13 cellular contexts compared by ENCODE assay signal in the genomic region with DNA sequence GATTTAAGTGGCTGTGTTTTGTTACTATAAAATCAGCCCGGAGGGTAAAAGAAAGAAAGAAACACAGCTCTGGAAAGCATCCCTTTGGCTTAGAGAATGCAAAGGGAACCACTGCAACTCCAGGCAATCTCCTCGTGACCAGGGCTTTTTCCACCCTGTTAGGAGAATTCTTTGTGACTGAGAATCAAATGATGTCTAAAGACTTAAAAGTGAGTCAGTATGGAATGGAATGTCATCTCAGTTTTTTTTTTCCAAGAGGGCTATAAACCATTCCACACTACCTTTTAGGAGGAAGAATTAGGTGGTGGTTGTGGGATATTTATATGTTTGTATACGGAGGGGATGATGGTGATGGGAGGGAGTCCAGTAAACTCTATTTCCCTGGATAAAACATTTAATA.
DNase-seq lines count a peak whose midpoint lies in the region; ATAC-seq, FAIRE-seq and TF ChIP-seq lines count a peak whose summit lies in the region.
"Had no signal": no experiment of that assay in that cellular context is flagged by ENCODE, and none has a peak within 500 bp of the region (broad histone marks: within the 10 kb centered on the region; RNA-seq: fewer than 3 reads in every experiment).

No MANE protein-coding gene starts in this region.

- H3K27ac ChIP-seq in astrocyte (ENCODE audit: low read depth, low read length) (peak overlapping the region; percentile 96), hepatocyte (peak overlapping the region; percentile 68), thoracic aorta (peak overlapping the region; percentile 89 to 90)

- H3K36me3 Mint-ChIP-seq in astrocyte (ENCODE audit: low read depth, unreplicated experiment), result no peaks in the 10 kb centered on the region
- H3K36me3 Mint-ChIP-seq in activated T-cell treated with anti-CD3 and anti-CD28 coated beads, Interleukin-2, amount 50 U/mL, for 24 hours (ENCODE audit: low read depth), result no peaks in the 10 kb centered on the region
- H3K36me3 Mint-ChIP-seq: stimulated activated naive B cell treated with anti-CD40 and anti-IgM and Interleukin-4, amounts not matched to agents 10 μg/mL and 1 μg/mL and 100 μg/mL, for 72 hours had no signal

- peaks cover 17% of the 10 kb centered on the region for H3K4me1 ChIP-seq in astrocyte (ENCODE audit: insufficient read depth, low read length)
- peaks cover 10% of the 10 kb centered on the region for H3K4me1 ChIP-seq in hepatocyte (ENCODE audit: insufficient read depth)
- H3K4me1 ChIP-seq in thoracic aorta (ENCODE audit: control insufficient read depth in 1 of 2, low read depth in 2 of 2), result peaks cover 4 to 39% of the 10 kb centered on the region in 2 donors

- H3K4me3 Mint-ChIP-seq in astrocyte (ENCODE audit: unreplicated experiment), result no peak overlapping the region
- no peak overlapping the region for H3K4me3 Mint-ChIP-seq in activated T-cell treated with anti-CD3 and anti-CD28 coated beads, Interleukin-2, amount 50 U/mL, for 24 hours
- H3K4me3 Mint-ChIP-seq: H9; stimulated activated naive B cell treated with anti-CD40 and anti-IgM and Interleukin-4, amounts not matched to agents 10 μg/mL and 1 μg/mL and 100 μg/mL, for 72 hours had no signal

- H3K9me3 Mint-ChIP-seq in astrocyte (ENCODE audit: unreplicated experiment), result peaks cover 3% of the 10 kb centered on the region
- H3K9me3 Mint-ChIP-seq in activated T-cell treated with anti-CD3 and anti-CD28 coated beads, Interleukin-2, amount 50 U/mL, for 24 hours, result no peaks in the 10 kb centered on the region
- H3K9me3 Mint-ChIP-seq: H9; stimulated activated naive B cell treated with anti-CD40 and anti-IgM and Interleukin-4, amounts not matched to agents 10 μg/mL and 1 μg/mL and 100 μg/mL, for 72 hours had no signal

- no peaks in the 10 kb centered on the region for H3K27me3 Mint-ChIP-seq in astrocyte (ENCODE audit: low read depth, unreplicated experiment)
- no peaks in the 10 kb centered on the region for H3K27me3 Mint-ChIP-seq in activated T-cell treated with anti-CD3 and anti-CD28 coated beads, Interleukin-2, amount 50 U/mL, for 24 hours

- H3K27ac Mint-ChIP-seq in astrocyte (ENCODE audit: unreplicated experiment), result peak overlapping the region; percentile 79
- H3K27ac Mint-ChIP-seq in activated T-cell treated with anti-CD3 and anti-CD28 coated beads, Interleukin-2, amount 50 U/mL, for 24 hours, result no peak overlapping the region
- H3K27ac Mint-ChIP-seq: H9; stimulated activated naive B cell treated with anti-CD40 and anti-IgM and Interleukin-4, amounts not matched to agents 10 μg/mL and 1 μg/mL and 100 μg/mL, for 72 hours had no signal

- H3K27me3 ChIP-seq in astrocyte (ENCODE audit: insufficient read depth, low read length) (no peaks in the 10 kb centered on the region), hepatocyte (no peaks in the 10 kb centered on the region), thoracic aorta (replicated peaks; ENCODE audit: insufficient read depth) (no peaks in the 10 kb centered on the region)

- H3K9me2 ChIP-seq in hepatocyte (replicated peaks; ENCODE audit: insufficient read depth), result no peaks in the 10 kb centered on the region

- peak overlapping the region; percentile 35 for H3K4me3 ChIP-seq in astrocyte (ENCODE audit: insufficient read depth, low read depth, low read length)
- no peak overlapping the region for H3K4me3 ChIP-seq in hepatocyte
- no peak overlapping the region for H3K4me3 ChIP-seq in thoracic aorta

- peak; percentile 97 for FAIRE-seq in astrocyte (lab: Jason Lieb, UNC)
- FAIRE-seq: endothelial cell of umbilical vein, RCC 7860 had no signal

- H4K20me1 ChIP-seq in astrocyte (ENCODE audit: insufficient read depth, low read length), result no peaks in the 10 kb centered on the region
- H4K20me1 ChIP-seq in hepatocyte (ENCODE audit: insufficient read depth, poor library complexity, severe bottlenecking), result no peaks in the 10 kb centered on the region

- no peaks in the 10 kb centered on the region for H3K9me3 ChIP-seq in astrocyte (ENCODE audit: insufficient read depth, low read depth, low read length)
- no peaks in the 10 kb centered on the region for H3K9me3 ChIP-seq in hepatocyte (ENCODE audit: low read depth)
- H3K9me3 ChIP-seq in thoracic aorta, result no peaks in the 10 kb centered on the region

- peak overlapping the region; percentile 79 for H3K4me2 ChIP-seq in astrocyte (ENCODE audit: low read length)
- no peak overlapping the region for H3K4me2 ChIP-seq in hepatocyte

- peaks cover 27% of the 10 kb centered on the region for H3K4me1 Mint-ChIP-seq in astrocyte (ENCODE audit: low read depth, unreplicated experiment)
- H3K4me1 Mint-ChIP-seq in activated T-cell treated with anti-CD3 and anti-CD28 coated beads, Interleukin-2, amount 50 U/mL, for 24 hours (ENCODE audit: low read depth), result no peaks in the 10 kb centered on the region
- H3K4me1 Mint-ChIP-seq: H9; stimulated activated naive B cell treated with anti-CD40 and anti-IgM and Interleukin-4, amounts not matched to agents 10 μg/mL and 1 μg/mL and 100 μg/mL, for 72 hours had no signal

- peak overlapping the region; percentile 80 for H3K9ac ChIP-seq in astrocyte (ENCODE audit: low read length)

- no peak overlapping the region for H2AFZ ChIP-seq in astrocyte (ENCODE audit: low read depth, low read length)
- no peak overlapping the region for H2AFZ ChIP-seq in hepatocyte

- peak; percentile 82 for ATAC-seq in thoracic aorta (ENCODE audit: insufficient number of reproducible peaks, low FRiP score, low read depth)
- ATAC-seq: stimulated activated naive B cell treated with anti-CD40 and anti-IgM and Interleukin-4, amounts not matched to agents 10 μg/mL and 1 μg/mL and 100 μg/mL, for 72 hours had no signal

- DNase-seq in H4 (ENCODE audit: low spot score) (peak; percentile 70), astrocyte (ENCODE audit: low read depth) (peak; percentile 94), hepatocyte (ENCODE audit: low spot score) (peak; percentile 67), thoracic aorta (ENCODE audit: low spot score) (no peak), SHP77 treated with DMSO at 0.1 percent for 48 hours (lab: John Stamatoyannopoulos, UW) (no peak), putamen (ENCODE audit: low spot score) (no peak)
- DNase-seq in stimulated activated CD4-positive, alpha-beta T cell treated with anti-CD3 and anti-CD28 coated beads, Interleukin-12 subunit alpha, Interleukin-12 subunit beta, amount 100 ng/mL, for 4 hours, result no peak
- no peak for DNase-seq in activated T-cell treated with anti-CD3 and anti-CD28 coated beads, Interleukin-2, amount 50 U/mL, for 24 hours
- DNase-seq: activated CD8-positive, alpha-beta memory T cell treated with anti-CD3 and anti-CD28 coated beads, Interleukin-2, amount 50 U/mL, for 4 hours; H9; stimulated activated naive B cell treated with anti-CD40 and anti-IgM and Interleukin-4, amounts not matched to agents 10 μg/mL and 1 μg/mL and 100 μg/mL, for 72 hours had no signal

- WGBS in hepatocyte (ENCODE audit: low lambda C conversion rate, missing lambda C conversion rate), result 34% methylated on average over 3 of the region's 3 CpGs

- no peaks in the 10 kb centered on the region for H3K36me3 ChIP-seq in astrocyte (ENCODE audit: insufficient read depth, low read length)
- H3K36me3 ChIP-seq in hepatocyte (replicated peaks; ENCODE audit: insufficient read depth, low read depth), result no peaks in the 10 kb centered on the region
- no peaks in the 10 kb centered on the region for H3K36me3 ChIP-seq in thoracic aorta

- H3K79me2 ChIP-seq in astrocyte (ENCODE audit: insufficient read depth, low read length), result no peaks in the 10 kb centered on the region
- no peaks in the 10 kb centered on the region for H3K79me2 ChIP-seq in hepatocyte

- TF ChIP-seq CTCF in astrocyte (IDR thresholded peaks at IDR 0.05; ENCODE audit: insufficient read depth, low read depth, low read length), result no peak
- TF ChIP-seq CTCF in hepatocyte (IDR thresholded peaks at IDR 0.05; ENCODE audit: poor library complexity), result no peak
- TF ChIP-seq CTCF in thoracic aorta (IDR thresholded peaks at IDR 0.05), result no peak

Comparison
In these comparisons a context has a peak if more than half of its experiments do, and no peak if none do; other contexts are left out.
1. DNase-seq: peak in H4 (single experiment), astrocyte (single experiment) and hepatocyte (single experiment); none in thoracic aorta (single experiment), stimulated activated CD4-positive, alpha-beta T cell treated with anti-CD3 and anti-CD28 coated beads, Interleukin-12 subunit alpha, Interleukin-12 subunit beta, amount 100 ng/mL, for 4 hours (single experiment), SHP77 treated with DMSO at 0.1 percent for 48 hours (single experiment), activated T-cell treated with anti-CD3 and anti-CD28 coated beads, Interleukin-2, amount 50 U/mL, for 24 hours (single experiment) and putamen (single experiment).
2. Peak in every context shown above with its lines, with median percentiles within 50 percentile points of each other: H3K27ac ChIP-seq.